In the genomic region with DNA sequence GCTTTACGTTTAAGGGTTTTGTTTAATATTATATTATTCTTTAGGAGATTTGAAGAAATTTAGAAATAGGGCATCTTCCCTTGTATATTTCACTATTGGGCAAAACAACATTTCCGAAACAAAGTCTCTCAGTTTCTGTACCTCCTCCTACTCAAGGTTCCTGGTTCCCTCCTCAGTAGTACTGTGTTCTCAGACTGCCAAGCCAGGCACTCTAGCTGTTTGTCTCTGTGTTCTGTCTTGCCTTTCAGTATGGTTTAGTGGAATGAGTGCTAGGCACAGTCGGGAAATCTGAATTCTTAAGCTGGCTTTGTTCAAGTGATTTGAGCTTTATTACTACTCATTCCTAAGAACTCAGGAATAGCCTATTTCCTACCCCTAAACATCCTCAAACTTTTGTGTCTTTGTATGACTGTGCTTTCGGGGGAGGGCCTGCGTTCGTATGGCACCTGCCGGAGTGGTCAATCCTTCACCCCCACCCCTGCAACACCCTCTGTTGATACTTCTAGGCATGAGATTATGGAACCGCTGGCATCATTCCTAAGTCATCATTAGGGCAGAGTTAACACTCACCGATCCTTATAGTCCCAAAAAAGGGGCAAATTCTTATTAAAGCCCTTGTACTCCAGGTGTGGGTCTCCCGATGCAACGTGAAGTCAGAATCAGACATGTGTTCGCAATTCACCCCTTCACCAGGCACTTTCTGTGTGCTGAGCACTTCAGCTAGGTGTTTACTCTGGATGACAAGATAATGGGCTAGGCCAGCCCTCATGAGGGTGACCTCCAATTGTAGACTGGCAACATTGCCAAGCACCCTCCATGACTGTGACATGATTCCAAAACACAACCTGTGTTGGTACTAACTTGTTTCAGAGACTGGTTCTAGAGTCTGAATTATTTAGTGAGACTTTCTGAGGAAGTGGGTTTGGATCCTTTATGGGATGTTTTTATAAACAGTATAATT, we compare ENCODE assay signal across 15 cellular contexts. TPM values are rescaled to one million over a fixed set of nuclear protein-coding genes. Genes with fewer than 3 reads are reported as not detected.
A peak's percentile ranks its signal among the peaks of the same experiment; 100 is the strongest.
DNase-seq lines count a peak whose midpoint lies in the region; ATAC-seq and TF ChIP-seq lines count a peak whose summit lies in the region.
"Had no signal": no experiment of that assay in that cellular context is flagged by ENCODE, and none has a peak within 500 bp of the region (broad histone marks: within the 10 kb centered on the region; RNA-seq: fewer than 3 reads in every experiment).

No MANE protein-coding gene starts in this region.

- H3K4me1 Mint-ChIP-seq in activated T-helper 2 cell treated with anti-CD3 and anti-CD28 coated beads, Interferon-gamma antibody, Interleukin-2, Interleukin-4, amounts not matched to agents 10 μg/mL and 5 μg/mL and 100 μg/mL, durations not matched to agents 14 hours and 24 hours and 36 hours (ENCODE audit: low read depth) = peaks cover 7% of the 10 kb centered on the region

- peaks cover 1 to 10% of the 10 kb centered on the region in 2 donors for H3K36me3 ChIP-seq in ascending aorta
- H3K36me3 ChIP-seq in neutrophil = peaks cover 32% of the 10 kb centered on the region
- H3K36me3 ChIP-seq in HAP-1 (replicated peaks) = no peaks in the 10 kb centered on the region; the same call in 1 of the 2 replicates
- H3K36me3 ChIP-seq: adrenal gland, ovary, SJCRH30 had no signal

- H3K9me3 ChIP-seq in ascending aorta (no peaks in the 10 kb centered on the region), neutrophil (no peaks in the 10 kb centered on the region), HAP-1 (no peaks in the 10 kb centered on the region)
- H3K9me3 ChIP-seq: adrenal gland, ovary, SJCRH30 had no signal

- no peak overlapping the region for H3K4me3 Mint-ChIP-seq in activated T-helper 2 cell treated with anti-CD3 and anti-CD28 coated beads, Interferon-gamma antibody, Interleukin-2, Interleukin-4, amounts not matched to agents 10 μg/mL and 5 μg/mL and 100 μg/mL, durations not matched to agents 14 hours and 24 hours and 36 hours (ENCODE audit: low read depth)

- no peak overlapping the region for H3K27ac Mint-ChIP-seq in activated T-helper 2 cell treated with anti-CD3 and anti-CD28 coated beads, Interferon-gamma antibody, Interleukin-2, Interleukin-4, amounts not matched to agents 10 μg/mL and 5 μg/mL and 100 μg/mL, durations not matched to agents 14 hours and 24 hours and 36 hours

- in situ Hi-C loops in HAP-1 (cut with MboI; ENCODE audit: low sequenced_read_pairs) = loop anchor here (25.0 kb wide), 1 partner anchor 620 kb away; the partner anchor contains the start of genes CDC20B and GPX8

- peak; percentile 65 for DNase-seq in DMS53 treated with DMSO at 0.1 percent for 48 hours (lab: John Stamatoyannopoulos, UW; ENCODE audit: unreplicated experiment)
- peak; percentile 80 for DNase-seq in NCI-H2029 treated with DMSO at 0.1 percent for 48 hours (lab: John Stamatoyannopoulos, UW)
- DNase-seq in ascending aorta (ENCODE audit: low spot score in 2 of 2) = no peak
- no peak for DNase-seq in HAP-1 (ENCODE audit: low spot score in 2 of 2)
- no peak for DNase-seq in activated T-helper 2 cell treated with anti-CD3 and anti-CD28 coated beads, Interferon-gamma antibody, Interleukin-2, Interleukin-4, amounts not matched to agents 10 μg/mL and 5 μg/mL and 100 μg/mL, durations not matched to agents 14 hours and 24 hours and 36 hours (ENCODE audit: low spot score)
- DNase-seq: adrenal gland; cerebellar nuclear complex; effector memory CD4-positive, alpha-beta T cell; Kasumi-1; NCI-H1105; ovary; SJCRH30 had no signal

- H3K4me3 ChIP-seq in ascending aorta = peak overlapping the region; percentile 24 to 28
- H3K4me3 ChIP-seq in neutrophil (ENCODE audit: low read depth in 1 of 2, low read length in 1 of 2) = no peak overlapping the region
- no peak overlapping the region for H3K4me3 ChIP-seq in HAP-1
- H3K4me3 ChIP-seq: adrenal gland, ovary, SJCRH30 had no signal

- no peaks in the 10 kb centered on the region for H3K9me3 Mint-ChIP-seq in activated T-helper 2 cell treated with anti-CD3 and anti-CD28 coated beads, Interferon-gamma antibody, Interleukin-2, Interleukin-4, amounts not matched to agents 10 μg/mL and 5 μg/mL and 100 μg/mL, durations not matched to agents 14 hours and 24 hours and 36 hours

- H3K27me3 ChIP-seq in ascending aorta (no peaks in the 10 kb centered on the region), neutrophil (no peaks in the 10 kb centered on the region), HAP-1 (ENCODE audit: low read depth) (no peaks in the 10 kb centered on the region)
- H3K27me3 ChIP-seq: adrenal gland, ovary, SJCRH30 had no signal

- H3K4me1 ChIP-seq in ascending aorta (peaks cover 0 to 46% of the 10 kb centered on the region in 2 donors), neutrophil (ENCODE audit: control insufficient read depth in 1 of 2, insufficient read depth in 1 of 2, low read depth in 1 of 2, low read length in 1 of 2) (peaks cover 54 to 61% of the 10 kb centered on the region in 2 experiments), HAP-1 (no peaks in the 10 kb centered on the region)
- H3K4me1 ChIP-seq: SJCRH30 had no signal

- intact Hi-C loops in ascending aorta (cut with DNase I) = no loop called here
- intact Hi-C loops in activated T-helper 2 cell treated with anti-CD3 and anti-CD28 coated beads, Interferon-gamma antibody, Interleukin-2, Interleukin-4, amounts not matched to agents 10 μg/mL and 5 μg/mL and 100 μg/mL, durations not matched to agents 14 hours and 24 hours and 36 hours (cut with micrococcal nuclease) = no loop called here

- no peak for TF ChIP-seq CTCF in ascending aorta (IDR thresholded peaks at IDR 0.05)
- no peak for TF ChIP-seq CTCF in neutrophil (IDR thresholded peaks at IDR 0.05)

- H3K27ac ChIP-seq in ascending aorta (peak overlapping the region; percentile 39 to 62), neutrophil (peak overlapping the region; percentile 62)
- H3K27ac ChIP-seq: adrenal gland, ovary, SJCRH30 had no signal

- peaks cover 21% of the 10 kb centered on the region for H3K36me3 Mint-ChIP-seq in activated T-helper 2 cell treated with anti-CD3 and anti-CD28 coated beads, Interferon-gamma antibody, Interleukin-2, Interleukin-4, amounts not matched to agents 10 μg/mL and 5 μg/mL and 100 μg/mL, durations not matched to agents 14 hours and 24 hours and 36 hours (ENCODE audit: low read depth)

- no peaks in the 10 kb centered on the region for H3K27me3 Mint-ChIP-seq in activated T-helper 2 cell treated with anti-CD3 and anti-CD28 coated beads, Interferon-gamma antibody, Interleukin-2, Interleukin-4, amounts not matched to agents 10 μg/mL and 5 μg/mL and 100 μg/mL, durations not matched to agents 14 hours and 24 hours and 36 hours (ENCODE audit: low read depth)

- ATAC-seq in HG02870 (IDR thresholded peaks at IDR 0.05; ENCODE audit: unreplicated experiment) = no peak
- ATAC-seq: activated CD4-positive, CD25-positive, alpha-beta regulatory T cell treated with anti-CD3 and anti-CD28 coated beads, Interleukin-2, amount 50 U/mL, for 24 hours had no signal

RNA-seq across cellular contexts. Expression of gene SNX18, which starts 24.5 kb away (rescaled TPM):
- total RNA-seq in ascending aorta = 200 TPM
- total RNA-seq in activated T-helper 2 cell treated with anti-CD3 and anti-CD28 coated beads, Interferon-gamma antibody, Interleukin-2, Interleukin-4, amounts not matched to agents 10 μg/mL and 5 μg/mL and 100 μg/mL, durations not matched to agents 14 hours and 24 hours and 36 hours = 13.3 and 13.4 TPM in 2 replicates

Comparison
In these comparisons a context has a peak if more than half of its experiments do, and no peak if none do; other contexts are left out.
1. DNase-seq: peak in DMS53 treated with DMSO at 0.1 percent for 48 hours (single experiment) and NCI-H2029 treated with DMSO at 0.1 percent for 48 hours (single experiment); none in ascending aorta (0 of 2), HAP-1 (0 of 2) and activated T-helper 2 cell treated with anti-CD3 and anti-CD28 coated beads, Interferon-gamma antibody, Interleukin-2, Interleukin-4, amounts not matched to agents 10 μg/mL and 5 μg/mL and 100 μg/mL, durations not matched to agents 14 hours and 24 hours and 36 hours (single experiment).
2. H3K4me3 ChIP-seq: peak in ascending aorta (2 of 2); none in neutrophil (0 of 2) and HAP-1 (single experiment).
3. RNA of gene SNX18, which starts 24.5 kb away (total RNA-seq): 200 TPM in ascending aorta (single experiment); 13.3 to 13.4 TPM in activated T-helper 2 cell treated with anti-CD3 and anti-CD28 coated beads, Interferon-gamma antibody, Interleukin-2, Interleukin-4, amounts not matched to agents 10 μg/mL and 5 μg/mL and 100 μg/mL, durations not matched to agents 14 hours and 24 hours and 36 hours; every median in the first group is over 10 times any median in the second.